10 cellular contexts compared by ENCODE assay signal in genomic region chr16:31009894-31010293, GRCh38. TPM values are rescaled to one million over a fixed set of nuclear protein-coding genes. Genes with fewer than 3 reads are reported as not detected.
DNase-seq lines count a peak whose midpoint lies in the region; ATAC-seq and TF ChIP-seq lines count a peak whose summit lies in the region.
"Had no signal": no experiment of that assay in that cellular context is flagged by ENCODE, and none has a peak within 500 bp of the region (broad histone marks: within the 10 kb centered on the region; RNA-seq: fewer than 3 reads in every experiment).

No MANE protein-coding gene starts in this region.

- H3K4me3 Mint-ChIP-seq in stimulated activated naive CD8-positive, alpha-beta T cell treated with anti-CD3 and anti-CD28 coated beads, Interleukin-15, Interleukin-2, amounts not matched to agents 100 ng/mL and 50 ng/mL, for 24 hours: peak overlapping the region; percentile 51
- H3K4me3 Mint-ChIP-seq in activated T-helper 2 cell treated with anti-CD3 and anti-CD28 coated beads, Interferon-gamma antibody, Interleukin-2, Interleukin-4, amounts not matched to agents 10 μg/mL and 5 μg/mL and 100 μg/mL, durations not matched to agents 14 hours and 24 hours and 36 hours (ENCODE audit: low read depth): peak overlapping the region; percentile 60
- H3K4me3 Mint-ChIP-seq in type B pancreatic cell: peak overlapping the region; percentile 76

- no peak overlapping the region for H3K27ac Mint-ChIP-seq in stimulated activated naive CD8-positive, alpha-beta T cell treated with anti-CD3 and anti-CD28 coated beads, Interleukin-15, Interleukin-2, amounts not matched to agents 100 ng/mL and 50 ng/mL, for 24 hours
- no peak overlapping the region for H3K27ac Mint-ChIP-seq in activated T-helper 2 cell treated with anti-CD3 and anti-CD28 coated beads, Interferon-gamma antibody, Interleukin-2, Interleukin-4, amounts not matched to agents 10 μg/mL and 5 μg/mL and 100 μg/mL, durations not matched to agents 14 hours and 24 hours and 36 hours
- H3K27ac Mint-ChIP-seq in type B pancreatic cell: no peak overlapping the region

- no peaks in the 10 kb centered on the region for H3K4me1 ChIP-seq in iPS-15b (ENCODE audit: control insufficient read depth, insufficient read depth, low read length)
- H3K4me1 ChIP-seq in testis: no peaks in the 10 kb centered on the region

- H3K4me1 Mint-ChIP-seq in stimulated activated naive CD8-positive, alpha-beta T cell treated with anti-CD3 and anti-CD28 coated beads, Interleukin-15, Interleukin-2, amounts not matched to agents 100 ng/mL and 50 ng/mL, for 24 hours (ENCODE audit: low read depth): peaks cover 17% of the 10 kb centered on the region
- peaks cover 3% of the 10 kb centered on the region for H3K4me1 Mint-ChIP-seq in activated T-helper 2 cell treated with anti-CD3 and anti-CD28 coated beads, Interferon-gamma antibody, Interleukin-2, Interleukin-4, amounts not matched to agents 10 μg/mL and 5 μg/mL and 100 μg/mL, durations not matched to agents 14 hours and 24 hours and 36 hours (ENCODE audit: low read depth)
- peaks cover 5% of the 10 kb centered on the region for H3K4me1 Mint-ChIP-seq in type B pancreatic cell (ENCODE audit: unreplicated experiment)

- WGBS in testis, 2 donors: 18 to 23% methylated on average over 11 of the region's 11 CpGs

- TF ChIP-seq CTCF in type B pancreatic cell (conservative IDR thresholded peaks at IDR 0.05) (no peak), testis (IDR thresholded peaks at IDR 0.05) (no peak)

- TF ChIP-seq POLR2A in testis (IDR thresholded peaks at IDR 0.05): no peak

- no peaks in the 10 kb centered on the region for H3K9me3 Mint-ChIP-seq in stimulated activated naive CD8-positive, alpha-beta T cell treated with anti-CD3 and anti-CD28 coated beads, Interleukin-15, Interleukin-2, amounts not matched to agents 100 ng/mL and 50 ng/mL, for 24 hours
- no peaks in the 10 kb centered on the region for H3K9me3 Mint-ChIP-seq in activated T-helper 2 cell treated with anti-CD3 and anti-CD28 coated beads, Interferon-gamma antibody, Interleukin-2, Interleukin-4, amounts not matched to agents 10 μg/mL and 5 μg/mL and 100 μg/mL, durations not matched to agents 14 hours and 24 hours and 36 hours
- no peaks in the 10 kb centered on the region for H3K9me3 Mint-ChIP-seq in type B pancreatic cell

- H3K4me3 ChIP-seq in iPS-15b (ENCODE audit: low read depth, low read length): peak overlapping the region; percentile 71
- H3K4me3 ChIP-seq in testis: no peak overlapping the region

- no peaks in the 10 kb centered on the region for H3K36me3 Mint-ChIP-seq in stimulated activated naive CD8-positive, alpha-beta T cell treated with anti-CD3 and anti-CD28 coated beads, Interleukin-15, Interleukin-2, amounts not matched to agents 100 ng/mL and 50 ng/mL, for 24 hours (ENCODE audit: low read depth)
- H3K36me3 Mint-ChIP-seq in activated T-helper 2 cell treated with anti-CD3 and anti-CD28 coated beads, Interferon-gamma antibody, Interleukin-2, Interleukin-4, amounts not matched to agents 10 μg/mL and 5 μg/mL and 100 μg/mL, durations not matched to agents 14 hours and 24 hours and 36 hours (ENCODE audit: low read depth): no peaks in the 10 kb centered on the region
- H3K36me3 Mint-ChIP-seq in type B pancreatic cell: no peaks in the 10 kb centered on the region

- no peak for DNase-seq in stimulated activated naive CD8-positive, alpha-beta T cell treated with anti-CD3 and anti-CD28 coated beads, Interleukin-15, Interleukin-2, amounts not matched to agents 100 U/mL and 50 U/mL, for 24 hours
- no peak for DNase-seq in activated T-helper 2 cell treated with anti-CD3 and anti-CD28 coated beads, Interferon-gamma antibody, Interleukin-2, Interleukin-4, amounts not matched to agents 10 μg/mL and 5 μg/mL and 100 μg/mL, durations not matched to agents 14 hours and 24 hours and 36 hours (ENCODE audit: low spot score)
- no peak for DNase-seq in type B pancreatic cell (ENCODE audit: extremely low spot score, unreplicated experiment)
- no peak for DNase-seq in T1000 (lab: John Stamatoyannopoulos, UW)
- DNase-seq in stimulated activated CD4-positive, alpha-beta T cell treated with anti-CD3 and anti-CD28 coated beads, Interleukin-1b, Interleukin-23, amount 100 ng/mL, for 48 hours: no peak
- DNase-seq in testis: no peak
- DNase-seq: heart right ventricle, Kasumi-1 had no signal

- peaks cover 25% of the 10 kb centered on the region for H3K27me3 Mint-ChIP-seq in stimulated activated naive CD8-positive, alpha-beta T cell treated with anti-CD3 and anti-CD28 coated beads, Interleukin-15, Interleukin-2, amounts not matched to agents 100 ng/mL and 50 ng/mL, for 24 hours
- H3K27me3 Mint-ChIP-seq in activated T-helper 2 cell treated with anti-CD3 and anti-CD28 coated beads, Interferon-gamma antibody, Interleukin-2, Interleukin-4, amounts not matched to agents 10 μg/mL and 5 μg/mL and 100 μg/mL, durations not matched to agents 14 hours and 24 hours and 36 hours (ENCODE audit: low read depth): peaks cover 47% of the 10 kb centered on the region
- H3K27me3 Mint-ChIP-seq in type B pancreatic cell: peaks cover 59% of the 10 kb centered on the region

- no peak overlapping the region for H3K27ac ChIP-seq in testis
- H3K27ac ChIP-seq: heart right ventricle had no signal

- H3K36me3 ChIP-seq in iPS-15b (ENCODE audit: control insufficient read depth, insufficient read depth, low read length): no peaks in the 10 kb centered on the region
- no peaks in the 10 kb centered on the region for H3K36me3 ChIP-seq in testis (ENCODE audit: low read depth, missing control alignments)
- H3K36me3 ChIP-seq: heart right ventricle had no signal

- H3K9ac ChIP-seq in iPS-15b (ENCODE audit: low read depth, low read length): no peak overlapping the region

- H3K27me3 ChIP-seq in iPS-15b (ENCODE audit: control insufficient read depth, insufficient read depth, low read length) (peaks cover 7% of the 10 kb centered on the region), testis (no peaks in the 10 kb centered on the region)

- no peak for ATAC-seq in stimulated activated naive CD8-positive, alpha-beta T cell treated with anti-CD3 and anti-CD28 coated beads, Interleukin-15, Interleukin-2, amounts not matched to agents 100 U/mL and 50 U/mL, for 24 hours
- ATAC-seq: heart right ventricle had no signal

- no peaks in the 10 kb centered on the region for H3K9me3 ChIP-seq in iPS-15b (ENCODE audit: control insufficient read depth, insufficient read depth, low read length)
- H3K9me3 ChIP-seq in testis: no peaks in the 10 kb centered on the region
- H3K9me3 ChIP-seq: heart right ventricle had no signal

- intact Hi-C loops in activated T-helper 2 cell treated with anti-CD3 and anti-CD28 coated beads, Interferon-gamma antibody, Interleukin-2, Interleukin-4, amounts not matched to agents 10 μg/mL and 5 μg/mL and 100 μg/mL, durations not matched to agents 14 hours and 24 hours and 36 hours (cut with micrococcal nuclease): no loop called here
- intact Hi-C loops in testis (cut with DNase I; ENCODE audit: low total_unique reads): no loop called here

RNA-seq across cellular contexts. Expression of gene STX1B, which starts 0.5 kb away (rescaled TPM):
- 0.57 and 0.97 TPM in 2 replicates for total RNA-seq in activated T-helper 2 cell treated with anti-CD3 and anti-CD28 coated beads, Interferon-gamma antibody, Interleukin-2, Interleukin-4, amounts not matched to agents 10 μg/mL and 5 μg/mL and 100 μg/mL, durations not matched to agents 14 hours and 24 hours and 36 hours
- total RNA-seq in type B pancreatic cell (ENCODE audit: low replicate concordance): 1.0 and 9.9 TPM in 2 replicates
- 1 to 10 TPM; 6.3 to 8.7 TPM for total RNA-seq in testis
- polyA plus RNA-seq in testis (ENCODE audit: insufficient read depth, low read depth, low replicate concordance): 5.8 TPM

RNA-seq across cellular contexts. Expression of gene STX4, which starts 23.5 kb away (rescaled TPM):
- 48.2 and 51.8 TPM in 2 replicates for total RNA-seq in activated T-helper 2 cell treated with anti-CD3 and anti-CD28 coated beads, Interferon-gamma antibody, Interleukin-2, Interleukin-4, amounts not matched to agents 10 μg/mL and 5 μg/mL and 100 μg/mL, durations not matched to agents 14 hours and 24 hours and 36 hours
- 35.3 and 38.5 TPM in 2 replicates for total RNA-seq in type B pancreatic cell (ENCODE audit: low replicate concordance)
- 10 to 100 TPM; 50.9 to 56.9 TPM for total RNA-seq in testis
- 37.1 TPM for polyA plus RNA-seq in testis (ENCODE audit: insufficient read depth, low read depth, low replicate concordance)

RNA-seq across cellular contexts. Expression of gene HSD3B7, which starts 24.9 kb away (rescaled TPM):
- 2.9 and 3.3 TPM in 2 replicates for total RNA-seq in activated T-helper 2 cell treated with anti-CD3 and anti-CD28 coated beads, Interferon-gamma antibody, Interleukin-2, Interleukin-4, amounts not matched to agents 10 μg/mL and 5 μg/mL and 100 μg/mL, durations not matched to agents 14 hours and 24 hours and 36 hours
- total RNA-seq in type B pancreatic cell (ENCODE audit: low replicate concordance) (5.8 and 6.9 TPM in 2 replicates), testis (1 to 10 TPM; 5.7 to 7.4 TPM)
- 8.9 TPM for polyA plus RNA-seq in testis (ENCODE audit: insufficient read depth, low read depth, low replicate concordance)

RNA-seq across cellular contexts. Expression of gene SETD1A, which starts 52.3 kb away (rescaled TPM):
- 28.9 TPM in 2 replicates for total RNA-seq in activated T-helper 2 cell treated with anti-CD3 and anti-CD28 coated beads, Interferon-gamma antibody, Interleukin-2, Interleukin-4, amounts not matched to agents 10 μg/mL and 5 μg/mL and 100 μg/mL, durations not matched to agents 14 hours and 24 hours and 36 hours
- total RNA-seq in type B pancreatic cell (ENCODE audit: low replicate concordance): 19.3 and 25.0 TPM in 2 replicates
- 10 to 100 TPM; 45.7 to 45.8 TPM for total RNA-seq in testis
- polyA plus RNA-seq in testis (ENCODE audit: insufficient read depth, low read depth, low replicate concordance): 41.4 TPM
